In the genomic region with DNA sequence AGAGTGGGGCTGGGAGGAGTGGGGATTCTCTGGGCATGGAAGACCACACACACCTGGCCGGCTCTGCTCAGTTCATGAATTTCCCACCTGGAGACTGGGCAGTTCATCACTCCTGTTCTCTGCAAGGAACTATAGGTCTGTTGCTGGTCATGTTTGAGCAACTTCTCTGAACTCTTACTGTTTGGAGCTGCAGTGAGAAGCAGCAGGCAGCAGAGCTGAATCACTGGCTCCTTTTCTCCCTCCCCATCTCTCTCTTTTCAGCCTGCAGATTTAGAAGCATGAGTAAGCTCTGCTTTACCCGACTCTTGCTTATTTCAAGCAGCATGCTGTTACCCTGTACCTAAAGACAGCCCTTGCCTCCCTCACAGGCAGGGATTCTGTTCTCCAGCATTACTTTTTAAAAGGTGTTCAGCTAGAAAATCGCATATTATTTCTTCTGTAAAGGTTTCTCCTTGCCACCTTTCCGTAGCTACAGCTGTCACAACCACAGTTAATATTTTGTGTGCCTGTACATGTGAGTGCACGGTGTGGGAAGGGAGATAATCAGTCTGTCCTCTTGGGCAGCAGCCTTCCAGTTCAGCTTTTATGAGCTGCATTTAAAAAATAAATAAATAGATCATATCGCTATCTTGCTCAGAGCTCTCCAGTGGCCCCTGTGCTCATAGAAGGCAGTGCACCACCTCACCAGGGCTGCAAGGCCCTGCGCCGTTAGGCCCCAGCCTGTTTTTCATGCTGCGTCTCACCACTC, we compare ENCODE assay signal across 11 cellular contexts.
DNase-seq lines count a peak whose midpoint lies in the region; ATAC-seq, FAIRE-seq and TF ChIP-seq lines count a peak whose summit lies in the region.
"Had no signal": no experiment of that assay in that cellular context is flagged by ENCODE, and none has a peak within 500 bp of the region (broad histone marks: within the 10 kb centered on the region; RNA-seq: fewer than 3 reads in every experiment).

No MANE protein-coding gene starts in this region.

- no peak overlapping the region for H3K14ac ChIP-seq in H1 (ENCODE audit: insufficient read length)

- FAIRE-seq in H1 (lab: Jason Lieb, UNC): no peak

- CTCF ChIA-PET in Caco-2 (lab: Charles Lee): interaction anchor here (0.6 to 2.3 kb wide), 3 partner anchors 15 to 83 kb away, joined by 3 to 12 read pairs (median 3); no protein-coding TSS in a partner anchor
- CTCF ChIA-PET in H1 (lab: Charles Lee; ENCODE audit: partially characterized antibody): interaction anchor here (0.7 to 2.1 kb wide), 18 partner anchors 8 to 562 kb away, joined by 3 to 7 read pairs (median 4); no protein-coding TSS in a partner anchor

- TF ChIP-seq RAD21 in H1 (IDR thresholded peaks at IDR 0.05 in 1 of 2, conservative IDR thresholded peaks at IDR 0.05 in 1 of 2; ENCODE audit: low read depth in 2 of 2, low read length in 2 of 2): no peak

- BruUV-seq in Caco-2 (replicated peaks; lab: Mats Ljungman, UMichigan): no TSS peak

- H3K79me2 ChIP-seq in H1 (ENCODE audit: control insufficient read depth in 1 of 2, insufficient read depth in 2 of 2, low read length in 2 of 2): no peaks in the 10 kb centered on the region

- no peak overlapping the region for H3K4ac ChIP-seq in H1 (replicated peaks; ENCODE audit: insufficient read length, low read depth, low read length)

- no peaks in the 10 kb centered on the region for H3K79me1 ChIP-seq in H1 (ENCODE audit: low read depth, low read length)

- H3K9me3 ChIP-seq in Caco-2: no peaks in the 10 kb centered on the region
- H3K9me3 ChIP-seq in MG63: no peaks in the 10 kb centered on the region
- H3K9me3 ChIP-seq in H1 (ENCODE audit: insufficient read depth in 2 of 2, low read depth in 1 of 2, low read length in 1 of 2): no peaks in the 10 kb centered on the region
- no peaks in the 10 kb centered on the region for H3K9me3 ChIP-seq in gastroesophageal sphincter

- H2AK5ac ChIP-seq in H1 (ENCODE audit: low read depth, low read length): no peak overlapping the region

- H2AFZ ChIP-seq in H1 (ENCODE audit: low read length): no peak overlapping the region

- H3K27me3 Mint-ChIP-seq in Caco-2 (ENCODE audit: insufficient read depth, unreplicated experiment): no peaks in the 10 kb centered on the region
- H3K27me3 Mint-ChIP-seq: natural killer cell treated with Interleukin-12 subunit alpha and Interleukin-12 subunit beta and Interleukin-15 and Interleukin-18, amount 100 ng/mL, for 72 hours had no signal

- H3K9ac ChIP-seq in H1 (replicated peaks in 1 of 4; ENCODE audit: extremely low read depth in 1 of 4, low read depth in 3 of 4, low read length in 3 of 4): no peak overlapping the region

- no peak overlapping the region for H3K4me3 Mint-ChIP-seq in Caco-2 (ENCODE audit: unreplicated experiment)
- H3K4me3 Mint-ChIP-seq: natural killer cell treated with Interleukin-12 subunit alpha and Interleukin-12 subunit beta and Interleukin-15 and Interleukin-18, amount 100 ng/mL, for 72 hours had no signal

- TF ChIP-seq EP300 in H1 (IDR thresholded peaks at IDR 0.05; ENCODE audit: borderline replicate concordance in 1 of 2, low read depth in 2 of 2, low read length in 2 of 2): no peak
- no peak for TF ChIP-seq EP300 in gastroesophageal sphincter (IDR thresholded peaks at IDR 0.05)

- H4K91ac ChIP-seq in H1 (replicated peaks; ENCODE audit: insufficient read length, low read length): no peak overlapping the region

- no peak overlapping the region for H4K8ac ChIP-seq in H1 (ENCODE audit: extremely low read depth, insufficient read depth, low read length)

- DNase-seq in Caco-2: no peak
- peak; percentile 29 for DNase-seq in MG63
- no peak for DNase-seq in H1 (ENCODE audit: low read depth in 1 of 2, low spot score in 2 of 2)
- DNase-seq in non-pigmented ciliary epithelial cell (ENCODE audit: low read depth): peak; percentile 23
- no peak for DNase-seq in NCI-H82 treated with DMSO at 0.1 percent for 48 hours (lab: John Stamatoyannopoulos, UW; ENCODE audit: unreplicated experiment)
- DNase-seq in CD1c-positive myeloid dendritic cell (ENCODE audit: extremely low spot score): no peak
- DNase-seq in GM13977 (ENCODE audit: low spot score): no peak
- DNase-seq: T-helper 2 cell had no signal

- H3K18ac ChIP-seq in H1 (ENCODE audit: extremely low read depth, low read length): no peak overlapping the region

- H3K4me3 ChIP-seq in Caco-2 (ENCODE audit: low read depth, low read length) (no peak overlapping the region), MG63 (no peak overlapping the region), H1 (ENCODE audit: extremely low read depth in 1 of 4, insufficient read depth in 2 of 4, low read depth in 3 of 4, low read length in 4 of 4) (no peak overlapping the region), gastroesophageal sphincter (no peak overlapping the region)

- H3K23ac ChIP-seq in H1 (ENCODE audit: insufficient read length): no peak overlapping the region

- H2BK20ac ChIP-seq in H1 (ENCODE audit: low read length): no peak overlapping the region

- no peak for TF ChIP-seq POLR2A in H1 (IDR thresholded peaks at IDR 0.05; ENCODE audit: control extremely low read depth in 1 of 2, low read depth in 2 of 2, low read length in 2 of 2)
- no peak for TF ChIP-seq POLR2A in gastroesophageal sphincter (IDR thresholded peaks at IDR 0.05)

- in situ Hi-C loops in GM13977 (cut with MboI; ENCODE audit: low pct_unique_long_range_greater_than_20kb, low sequenced_read_pairs, unreplicated experiment): no loop called here

- H4K20me1 ChIP-seq in H1 (replicated peaks in 1 of 2; ENCODE audit: control insufficient read depth in 1 of 2, insufficient read depth in 2 of 2, low read length in 2 of 2): peaks cover 0 to 2% of the 10 kb centered on the region in 2 experiments

- no peaks in the 10 kb centered on the region for H3K27me3 ChIP-seq in Caco-2 (replicated peaks; ENCODE audit: control insufficient read depth, insufficient read depth, low read length)
- no peaks in the 10 kb centered on the region for H3K27me3 ChIP-seq in MG63
- no peaks in the 10 kb centered on the region for H3K27me3 ChIP-seq in H1 (replicated peaks in 1 of 4; ENCODE audit: control insufficient read depth in 3 of 4, extremely low read depth in 1 of 4, insufficient read depth in 3 of 4, low read length in 3 of 4)
- H3K27me3 ChIP-seq in gastroesophageal sphincter: no peaks in the 10 kb centered on the region

- H3K27ac ChIP-seq in H1 (ENCODE audit: low read depth, low read length) (no peak overlapping the region), gastroesophageal sphincter (no peak overlapping the region)

- peaks cover 16% of the 10 kb centered on the region for H3K4me1 Mint-ChIP-seq in Caco-2 (ENCODE audit: low read depth, unreplicated experiment)

- peaks cover 10% of the 10 kb centered on the region; the same call in 1 of the 2 replicates for H3K4me1 ChIP-seq in Caco-2
- H3K4me1 ChIP-seq in H1 (replicated peaks in 1 of 4; ENCODE audit: control insufficient read depth in 3 of 4, insufficient read depth in 4 of 4, low read length in 3 of 4): no peaks in the 10 kb centered on the region; a peak in 1 of 7 replicates
- H3K4me1 ChIP-seq in gastroesophageal sphincter: no peaks in the 10 kb centered on the region

- no peaks in the 10 kb centered on the region for H3K23me2 ChIP-seq in H1 (ENCODE audit: low read depth, low read length)

- WGBS in H1 (ENCODE audit: extremely low coverage in 1 of 2, insufficient coverage in 1 of 2, insufficient read length in 1 of 2, insufficient replicate concordance in 2 of 2, low coverage in 1 of 2, low lambda C conversion rate in 2 of 2, missing lambda C conversion rate in 1 of 2), 2 experiments: 92% methylated on average over 9 of the region's 9 CpGs; no CpG with 5 or more reads in 1 of the 2 experiments
- WGBS in gastroesophageal sphincter (ENCODE audit: low coverage in 1 of 2), 2 donors: 67 to 79% methylated on average over 4 to 8 of the region's 9 CpGs

- no peak overlapping the region for H2BK120ac ChIP-seq in H1 (replicated peaks; ENCODE audit: low read depth, low read length)

- H3K36me3 ChIP-seq in Caco-2 (ENCODE audit: control insufficient read depth, insufficient read depth, low read length): no peaks in the 10 kb centered on the region
- H3K36me3 ChIP-seq in MG63: no peaks in the 10 kb centered on the region
- no peaks in the 10 kb centered on the region for H3K36me3 ChIP-seq in H1 (ENCODE audit: control insufficient read depth in 2 of 4, insufficient read depth in 4 of 4, low read length in 3 of 4)
- H3K36me3 ChIP-seq in gastroesophageal sphincter: no peaks in the 10 kb centered on the region

- H3K9me3 Mint-ChIP-seq in Caco-2 (ENCODE audit: unreplicated experiment): no peaks in the 10 kb centered on the region
- H3K9me3 Mint-ChIP-seq: natural killer cell treated with Interleukin-12 subunit alpha and Interleukin-12 subunit beta and Interleukin-15 and Interleukin-18, amount 100 ng/mL, for 72 hours had no signal

- no peak overlapping the region for H4K5ac ChIP-seq in H1 (ENCODE audit: insufficient read length, low read depth, low read length)

- intact Hi-C loops in Caco-2 (cut with micrococcal nuclease; ENCODE audit: unreplicated experiment): no loop called here

- H2BK12ac ChIP-seq in H1 (ENCODE audit: low read depth, low read length): no peak overlapping the region

- H2BK15ac ChIP-seq in H1 (ENCODE audit: low read length): no peak overlapping the region

- peaks cover 6% of the 10 kb centered on the region for H3K36me3 Mint-ChIP-seq in Caco-2 (ENCODE audit: insufficient read depth, unreplicated experiment)
- H3K36me3 Mint-ChIP-seq: natural killer cell treated with Interleukin-12 subunit alpha and Interleukin-12 subunit beta and Interleukin-15 and Interleukin-18, amount 100 ng/mL, for 72 hours had no signal

- no peak overlapping the region for H3K56ac ChIP-seq in H1 (replicated peaks; ENCODE audit: insufficient read length, low read depth, low read length)

- no peak overlapping the region for H2BK5ac ChIP-seq in H1 (ENCODE audit: low read depth, low read length)

- TF ChIP-seq CTCF in Caco-2 (IDR thresholded peaks at IDR 0.05; ENCODE audit: insufficient read depth in 1 of 2, low read depth in 1 of 2, low read length in 1 of 2, severe bottlenecking in 1 of 2, unreplicated experiment in 1 of 2): peak in 1 of 2 experiments; percentile 33
- peak in 2 of 3 experiments; percentile 11 to 34; a peak in 2 of 4 replicates for TF ChIP-seq CTCF in H1 (IDR thresholded peaks at IDR 0.05; ENCODE audit: control extremely low read depth in 1 of 3, insufficient read depth in 1 of 3, low read depth in 1 of 3, low read length in 3 of 3)
- TF ChIP-seq CTCF in gastroesophageal sphincter (IDR thresholded peaks at IDR 0.05): no peak
- TF ChIP-seq CTCF in GM13977 (IDR thresholded peaks at IDR 0.05; ENCODE audit: extremely low read depth, insufficient read depth, missing control alignments): no peak

- POLR2A ChIA-PET in Caco-2 (lab: Charles Lee) (interaction anchor here (0.5 to 0.9 kb wide), 2 partner anchors 15 to 20 kb away, joined by 4 read pairs; no protein-coding TSS in a partner anchor), H1 (lab: Charles Lee; ENCODE audit: partially characterized antibody) (interaction anchor here (3.3 kb wide), 1 partner anchor 16 kb away, joined by 17 read pairs; no protein-coding TSS in a partner anchor)

- no peak for ATAC-seq in gastroesophageal sphincter
- ATAC-seq: esophagus mucosa had no signal

- no peak overlapping the region for H3K4me2 ChIP-seq in H1 (ENCODE audit: insufficient read depth in 1 of 2, low read depth in 2 of 2, low read length in 2 of 2)

- peak overlapping the region; percentile 22 for H3K27ac Mint-ChIP-seq in Caco-2 (ENCODE audit: unreplicated experiment)
- H3K27ac Mint-ChIP-seq: natural killer cell treated with Interleukin-12 subunit alpha and Interleukin-12 subunit beta and Interleukin-15 and Interleukin-18, amount 100 ng/mL, for 72 hours had no signal

Comparison
In these comparisons a context has a peak if more than half of its experiments do, and no peak if none do; other contexts are left out.
1. DNase-seq: peak in MG63 (single experiment) and non-pigmented ciliary epithelial cell (single experiment); none in Caco-2 (0 of 2), H1 (0 of 2), NCI-H82 treated with DMSO at 0.1 percent for 48 hours (single experiment), CD1c-positive myeloid dendritic cell (single experiment) and GM13977 (single experiment).
2. CTCF ChIP-seq: peak in H1 (2 of 3); none in gastroesophageal sphincter (0 of 4) and GM13977 (single experiment).